1 cellular context compared by ENCODE assay signal in the genomic region with DNA sequence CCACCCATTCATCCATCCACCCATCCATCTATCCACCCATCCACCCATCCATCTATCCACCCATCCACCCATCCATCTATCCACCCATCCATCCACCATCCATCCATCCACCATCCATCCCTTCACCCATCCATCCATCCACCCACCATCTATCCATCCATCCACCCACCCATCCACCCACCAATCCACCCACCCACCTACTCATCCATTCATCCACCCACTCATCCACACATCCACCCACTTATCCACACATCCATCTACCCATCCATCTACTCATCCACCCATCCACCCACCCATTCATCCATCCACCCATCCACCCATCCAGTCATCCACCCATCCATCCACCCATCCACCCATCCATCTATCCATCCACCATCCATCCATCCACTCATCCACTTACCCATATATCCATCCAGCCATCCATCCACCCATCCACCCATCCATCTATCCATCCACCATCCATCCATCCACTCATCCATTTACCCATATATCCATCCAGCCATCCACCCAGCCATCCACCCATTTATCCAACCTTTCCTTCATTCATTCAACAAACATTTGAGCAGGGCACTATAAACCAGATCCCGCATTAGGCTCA.
TF ChIP-seq lines count a peak whose summit lies in the region.

No MANE protein-coding gene starts in this region.

TF ChIP-seq in K562, 482 proteins besides CTCF, POLR2A, EP300 and RAD21:
- TF ChIP-seq CREM (IDR thresholded peaks at IDR 0.05; ENCODE audit: low read depth): no peak
- peak; percentile 56 for TF ChIP-seq EGR1 (conservative IDR thresholded peaks at IDR 0.05)
